10 cellular contexts compared by ENCODE assay signal in genomic region chr20:38723069-38723981, GRCh38. TPM values are rescaled to one million over a fixed set of nuclear protein-coding genes. Genes with fewer than 3 reads are reported as not detected.
A peak's percentile ranks its signal among the peaks of the same experiment; 100 is the strongest.
DNase-seq lines count a peak whose midpoint lies in the region; ATAC-seq and TF ChIP-seq lines count a peak whose summit lies in the region.
"Had no signal": no experiment of that assay in that cellular context is flagged by ENCODE, and none has a peak within 500 bp of the region (broad histone marks: within the 10 kb centered on the region; RNA-seq: fewer than 3 reads in every experiment).

No MANE protein-coding gene starts in this region.

- peak overlapping the region; percentile 58 to 60 for H3K4me3 Mint-ChIP-seq in activated T-cell treated with anti-CD3 and anti-CD28 coated beads, Interleukin-2, amount 50 U/mL, for 72 hours

- no peak overlapping the region for H3K27ac Mint-ChIP-seq in activated T-cell treated with anti-CD3 and anti-CD28 coated beads, Interleukin-2, amount 50 U/mL, for 72 hours

- no peak for TF ChIP-seq POLR2A in Peyer's patch (IDR thresholded peaks at IDR 0.05)

- H3K4me3 ChIP-seq in iPS-18c (ENCODE audit: insufficient read depth, low read depth, low read length) (peak overlapping the region; percentile 47), Peyer's patch (no peak overlapping the region)

- no peak for ATAC-seq in activated T-cell treated with anti-CD3 and anti-CD28 coated beads, Interleukin-2, amount 50 U/mL, for 72 hours (replicated peaks in 1 of 2)

- DNase-seq in COR-L47 (lab: John Stamatoyannopoulos, UW) (peak; percentile 11), GM20000 (ENCODE audit: low spot score) (peak; percentile 39), ACHN (no peak), NCI-H526 treated with DMSO at 0.1 percent for 48 hours (lab: John Stamatoyannopoulos, UW) (no peak), T1000 (lab: John Stamatoyannopoulos, UW) (no peak), Peyer's patch (no peak)
- DNase-seq in activated T-cell treated with anti-CD3 and anti-CD28 coated beads, Interleukin-2, amount 50 U/mL, for 72 hours, result peak; percentile 8 to 16
- DNase-seq: activated CD4-positive, CD25-positive, alpha-beta regulatory T cell; NCI-H1694 treated with DMSO at 0.1 percent for 48 hours had no signal

- H3K27ac ChIP-seq in Peyer's patch, result no peak overlapping the region

- no peak for TF ChIP-seq CTCF in GM20000 (IDR thresholded peaks at IDR 0.05; ENCODE audit: extremely low read depth, missing control alignments)
- TF ChIP-seq CTCF in Peyer's patch (IDR thresholded peaks at IDR 0.05), result no peak

- no peaks in the 10 kb centered on the region for H3K9me3 Mint-ChIP-seq in activated T-cell treated with anti-CD3 and anti-CD28 coated beads, Interleukin-2, amount 50 U/mL, for 72 hours

- peaks cover 0 to 59% of the 10 kb centered on the region in 2 donors for H3K27me3 ChIP-seq in Peyer's patch

- H3K9me3 ChIP-seq in iPS-18c (ENCODE audit: control insufficient read depth, insufficient read depth, low read length) (no peaks in the 10 kb centered on the region), Peyer's patch (peaks cover 0 to 13% (median 0%) of the 10 kb centered on the region in 4 donors)

- H3K4me1 ChIP-seq in Peyer's patch, result peaks cover 0 to 35% (median 6%) of the 10 kb centered on the region in 4 donors

- H3K36me3 Mint-ChIP-seq in activated T-cell treated with anti-CD3 and anti-CD28 coated beads, Interleukin-2, amount 50 U/mL, for 72 hours (ENCODE audit: insufficient read depth in 2 of 2), result peaks cover 0 to 3% of the 10 kb centered on the region in 2 donors

- peaks cover 45% of the 10 kb centered on the region for H3K4me1 Mint-ChIP-seq in activated T-cell treated with anti-CD3 and anti-CD28 coated beads, Interleukin-2, amount 50 U/mL, for 72 hours (ENCODE audit: low read depth)

- peaks cover 84% of the 10 kb centered on the region for H3K27me3 Mint-ChIP-seq in activated T-cell treated with anti-CD3 and anti-CD28 coated beads, Interleukin-2, amount 50 U/mL, for 72 hours (ENCODE audit: low read depth)

- in situ Hi-C loops in ACHN (cut with HindIII; ENCODE audit: low pct_ligation_motif_present, low pct_unique_long_range_greater_than_20kb, low sequenced_read_pairs), result no loop called here

- no peaks in the 10 kb centered on the region for H3K36me3 ChIP-seq in Peyer's patch

RNA-seq across cellular contexts. Expression of gene SLC32A1, which starts 1.0 kb away (rescaled TPM):
- under 1 TPM in 1 of 2 donors, not detected in 1; 0.12 TPM for total RNA-seq in activated T-cell treated with anti-CD3 and anti-CD28 coated beads, Interleukin-2, amount 50 U/mL, for 72 hours
- not detected for total RNA-seq in Peyer's patch

RNA-seq across cellular contexts. Expression of gene ACTR5, which starts 24.9 kb away (rescaled TPM):
- total RNA-seq in activated T-cell treated with anti-CD3 and anti-CD28 coated beads, Interleukin-2, amount 50 U/mL, for 72 hours, result 1 to 10 TPM; 8.2 to 8.7 TPM
- total RNA-seq in Peyer's patch, result 10 to 100 TPM in 2 of 4 donors, 1 to 10 TPM in 2; 5.1 to 32.2 (median 11.0) TPM

Comparison
In these comparisons a context has a peak if more than half of its experiments do, and no peak if none do; other contexts are left out.
1. DNase-seq: peak in COR-L47 (single experiment), GM20000 (single experiment) and activated T-cell treated with anti-CD3 and anti-CD28 coated beads, Interleukin-2, amount 50 U/mL, for 72 hours (2 of 2); none in ACHN (single experiment), NCI-H526 treated with DMSO at 0.1 percent for 48 hours (single experiment), T1000 (single experiment) and Peyer's patch (0 of 3).